In the genomic region with DNA sequence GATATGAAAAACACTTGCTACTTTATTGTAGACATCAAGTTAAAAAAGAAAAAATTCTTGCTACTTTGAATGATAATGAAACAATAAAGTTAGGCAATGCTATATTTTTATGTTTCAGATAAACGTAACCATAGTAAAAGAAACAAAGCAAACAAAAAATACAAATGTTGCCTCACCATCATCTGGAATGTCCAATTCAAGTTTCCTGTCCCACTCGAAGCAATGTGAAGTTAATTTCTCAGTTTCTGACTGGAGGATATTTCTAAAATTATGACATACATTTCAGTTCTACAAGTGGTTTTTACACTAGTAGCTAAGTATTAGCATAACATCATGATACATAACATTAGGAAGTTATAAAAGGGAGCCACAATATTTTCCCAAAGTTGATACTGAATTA, we compare ENCODE assay signal across 33 cellular contexts. TPM values are rescaled to one million over a fixed set of nuclear protein-coding genes. Genes with fewer than 3 reads are reported as not detected.
"Had no signal": no experiment of that assay in that cellular context is flagged by ENCODE, and none has a peak within 500 bp of the region (broad histone marks: within the 10 kb centered on the region; RNA-seq: fewer than 3 reads in every experiment).

No MANE protein-coding gene starts in this region.

- H3K9me3 ChIP-seq: ascending aorta, body of pancreas, breast epithelium, MG63 had no signal

- H3K4me2 ChIP-seq: PC-9 had no signal

- H3K4me3 ChIP-seq: ascending aorta, body of pancreas, breast epithelium, MG63, PC-9 had no signal

- H2AFZ ChIP-seq: PC-9 had no signal

- H3K4me1 ChIP-seq: ascending aorta, body of pancreas, breast epithelium had no signal

- H3K27me3 ChIP-seq: ascending aorta, body of pancreas, breast epithelium, MG63 had no signal

- DNase-seq: activated CD4-positive, alpha-beta memory T cell treated with anti-CD3 and anti-CD28 coated beads, Interleukin-2, amount 10 ng/mL, durations not matched to agents 7 days and 5 days; activated CD4-positive, alpha-beta T cell treated with anti-CD3 and anti-CD28 coated beads for 1 hour; activated CD4-positive, alpha-beta T cell treated with anti-CD3 and anti-CD28 coated beads for 48 hours; activated CD4-positive, CD25-positive, alpha-beta regulatory T cell; activated CD8-positive, alpha-beta memory T cell treated with anti-CD3 and anti-CD28 coated beads for 24 hours; activated CD8-positive, alpha-beta memory T cell treated with anti-CD3 and anti-CD28 coated beads, Interleukin-2, amount 10 ng/mL, durations not matched to agents 7 days and 5 days; activated CD8-positive, alpha-beta memory T cell treated with anti-CD3 and anti-CD28 coated beads, Interleukin-2, amount 50 U/mL, for 48 hours; activated effector memory CD4-positive, alpha-beta T cell treated with anti-CD3 and anti-CD28 coated beads, Interleukin-2, amount 50 U/mL, for 16 hours; activated naive CD4-positive, alpha-beta T cell; activated naive CD4-positive, alpha-beta T cell treated with anti-CD3 and anti-CD28 coated beads, Interleukin-2, amount 50 U/mL, for 16 hours; activated naive CD8-positive, alpha-beta T cell treated with anti-CD3 and anti-CD28 coated beads for 36 hours; activated T-cell treated with anti-CD3 and anti-CD28 coated beads, Interleukin-2, amount 50 U/mL, for 48 hours; amygdala; body of pancreas; caudate nucleus; cerebellar nuclear complex; Kasumi-1; KG1; MG63; NCI-H1048; NCI-H187 treated with DMSO at 0.1 percent for 48 hours; NCI-H2081; NCI-H2171 treated with DMSO at 0.1 percent for 48 hours; NCI-H226; NCI-H446 treated with DMSO at 0.1 percent for 48 hours; NCI-H524 treated with DMSO at 0.1 percent for 48 hours; PC-9; SIG-M5; T1000; WERI-Rb-1 had no signal

- H3K27ac ChIP-seq: ascending aorta, body of pancreas, breast epithelium, PC-9, RWPE1, WERI-Rb-1 had no signal

- H3K36me3 ChIP-seq: ascending aorta, breast epithelium had no signal

RNA-seq across cellular contexts. Expression of a gene that starts 20.9 kb away (rescaled TPM):
- total RNA-seq: ascending aorta, body of pancreas had no signal
